Comparison of ENCODE assay signal across 1 cellular context in genomic region chr21:20259035-20259867, GRCh38.
TF ChIP-seq lines count a peak whose summit lies in the region.

No MANE protein-coding gene starts in this region.

TF ChIP-seq in HepG2, 621 proteins besides CTCF, POLR2A, EP300 and RAD21 (continued from another document):
- TF ChIP-seq ZNF276 (CRISPR knock-in tag; IDR thresholded peaks at IDR 0.05; ENCODE audit: low read depth): no peak
